In the genomic region with DNA sequence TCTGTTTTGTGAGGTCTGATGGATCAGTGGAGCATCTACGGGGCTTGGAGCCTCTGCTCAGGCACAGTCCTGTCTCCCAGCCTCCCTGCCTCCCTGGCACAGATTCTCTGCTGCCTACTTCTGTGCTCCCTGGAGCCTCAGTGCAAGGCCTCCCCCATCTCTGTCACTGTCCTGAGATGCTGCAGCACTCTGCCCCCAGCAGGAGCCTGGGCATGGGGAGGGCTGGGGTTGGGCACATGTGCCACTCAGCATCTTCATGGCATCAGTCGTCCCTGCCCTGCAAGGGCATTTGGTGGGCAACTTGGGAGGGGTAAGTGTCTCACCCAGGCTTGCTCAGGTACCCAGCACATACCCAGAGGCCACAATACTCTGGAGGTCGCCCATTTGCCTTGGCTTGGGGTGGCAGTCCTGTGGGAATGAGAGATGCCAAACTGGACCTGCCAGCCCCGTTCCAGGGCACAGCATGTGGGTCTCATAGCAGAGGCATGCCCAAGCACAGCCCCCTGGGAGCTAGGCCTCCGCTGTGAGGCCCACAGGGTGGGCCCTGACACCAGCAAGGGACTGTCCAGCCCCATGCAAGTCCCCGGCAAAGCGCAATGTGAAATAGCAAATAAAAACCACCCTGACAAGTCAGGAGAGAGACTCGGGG, we compare ENCODE assay signal across 18 cellular contexts. TPM values are rescaled to one million over a fixed set of nuclear protein-coding genes. Genes with fewer than 3 reads are reported as not detected.
DNase-seq lines count a peak whose midpoint lies in the region; ATAC-seq, FAIRE-seq and TF ChIP-seq lines count a peak whose summit lies in the region.
"Had no signal": no experiment of that assay in that cellular context is flagged by ENCODE, and none has a peak within 500 bp of the region (broad histone marks: within the 10 kb centered on the region; RNA-seq: fewer than 3 reads in every experiment).

No MANE protein-coding gene starts in this region.

- no peak for TF ChIP-seq RAD21 in A549 (conservative IDR thresholded peaks at IDR 0.05 in 1 of 2, IDR thresholded peaks at IDR 0.05 in 1 of 2)

- peaks cover 0 to 10% (median 0%) of the 10 kb centered on the region in 3 experiments for H3K27me3 ChIP-seq in neuronal stem cell (ENCODE audit: control insufficient read depth in 3 of 3, insufficient read depth in 3 of 3, low read depth in 1 of 3, low read length in 3 of 3)
- peaks cover 0 to 63% (median 0%) of the 10 kb centered on the region in 7 donors for H3K27me3 ChIP-seq in spleen (replicated peaks in 1 of 7)
- no peaks in the 10 kb centered on the region for H3K27me3 ChIP-seq in right cardiac atrium (ENCODE audit: control insufficient read depth, insufficient read depth)
- H3K27me3 ChIP-seq: BLaER1 had no signal

- intact Hi-C loops in spleen (cut with DNase I; ENCODE audit: low total_unique reads) (no loop called here), right cardiac atrium (cut with DNase I) (no loop called here)

- DNase-seq in A549 (ENCODE audit: low read depth in 1 of 2, low spot score in 1 of 2) = no peak
- no peak for DNase-seq in WTC11 (ENCODE audit: low spot score)
- no peak for DNase-seq in neuronal stem cell (ENCODE audit: low spot score)
- peak; percentile 59 for DNase-seq in spleen
- no peak for DNase-seq in NCI-H2196 treated with DMSO at 0.1 percent for 48 hours (lab: John Stamatoyannopoulos, UW; ENCODE audit: unreplicated experiment)
- DNase-seq in HCEC 1CT = no peak
- DNase-seq in right cardiac atrium = no peak
- DNase-seq: AML-193; CD4-positive, CD25-positive, alpha-beta regulatory T cell; DMS53; GF-D8; GM23248; H7 had no signal

- H4K8ac ChIP-seq in neuronal stem cell (ENCODE audit: low read depth, low read length) = no peak overlapping the region

- TF ChIP-seq EP300 in A549 (IDR thresholded peaks at IDR 0.05) = no peak

- no peaks in the 10 kb centered on the region for H3K36me3 Mint-ChIP-seq in WTC11
- H3K36me3 Mint-ChIP-seq: CD4-positive, CD25-positive, alpha-beta regulatory T cell; IgD-negative memory B cell had no signal

- H3K4me1 ChIP-seq in A549 = peaks cover 48% of the 10 kb centered on the region
- H3K4me1 ChIP-seq in neuronal stem cell (ENCODE audit: control insufficient read depth in 2 of 2, insufficient read depth in 1 of 2, low read depth in 1 of 2, low read length in 2 of 2) = peaks cover 0 to 2% of the 10 kb centered on the region in 2 donors
- peaks cover 0 to 40% (median 3%) of the 10 kb centered on the region in 6 donors for H3K4me1 ChIP-seq in spleen
- no peaks in the 10 kb centered on the region for H3K4me1 ChIP-seq in right cardiac atrium (ENCODE audit: control insufficient read depth, insufficient read depth, low read length)

- no peak for ATAC-seq in A549
- ATAC-seq in WTC11 = no peak
- no peak for ATAC-seq in HG03095 (IDR thresholded peaks at IDR 0.05; ENCODE audit: unreplicated experiment)
- no peak for ATAC-seq in right cardiac atrium

- peak overlapping the region; percentile 73 for H3K18ac ChIP-seq in neuronal stem cell (ENCODE audit: low read length)

- no peak overlapping the region for H4K91ac ChIP-seq in neuronal stem cell (ENCODE audit: low read depth, low read length, poor library complexity)

- H3K9ac ChIP-seq in neuronal stem cell (ENCODE audit: low read depth, low read length, poor library complexity) = no peak overlapping the region
- H3K9ac ChIP-seq: BLaER1, GM23248 had no signal

- no peak overlapping the region for H2BK5ac ChIP-seq in neuronal stem cell (ENCODE audit: low read length)

- POLR2A ChIA-PET in A549 (lab: Yijun Ruan, JAX) (no interaction called here), WTC11 (lab: Charles Lee) (no interaction called here)

- no peaks in the 10 kb centered on the region for H3K9me3 ChIP-seq in A549
- no peaks in the 10 kb centered on the region for H3K9me3 ChIP-seq in neuronal stem cell (replicated peaks in 1 of 2; ENCODE audit: control insufficient read depth in 2 of 2, insufficient read depth in 1 of 2, low read depth in 1 of 2, low read length in 2 of 2)
- H3K9me3 ChIP-seq in spleen = no peaks in the 10 kb centered on the region
- no peaks in the 10 kb centered on the region for H3K9me3 ChIP-seq in right cardiac atrium (ENCODE audit: control insufficient read depth, low read length)
- H3K9me3 ChIP-seq: BLaER1 had no signal

- H3K36me3 ChIP-seq in neuronal stem cell (replicated peaks in 1 of 2; ENCODE audit: control insufficient read depth in 2 of 2, insufficient read depth in 2 of 2, low read length in 2 of 2) (no peaks in the 10 kb centered on the region), spleen (no peaks in the 10 kb centered on the region)
- H3K36me3 ChIP-seq: BLaER1 had no signal

- no peaks in the 10 kb centered on the region for H3K79me1 ChIP-seq in neuronal stem cell (ENCODE audit: low read depth, low read length)

- no peak overlapping the region for H2AFZ ChIP-seq in neuronal stem cell (ENCODE audit: low read length)
- H2AFZ ChIP-seq: GM23248 had no signal

- no peak for TF ChIP-seq CTCF in A549 (IDR thresholded peaks at IDR 0.05)
- no peak for TF ChIP-seq CTCF in WTC11 (IDR thresholded peaks at IDR 0.05)
- TF ChIP-seq CTCF in spleen (IDR thresholded peaks at IDR 0.05 in 8 of 11, conservative IDR thresholded peaks at IDR 0.05 in 3 of 11) = no peak

- no peak overlapping the region for H2BK120ac ChIP-seq in neuronal stem cell (ENCODE audit: low read depth, low read length)

- no peak for TF ChIP-seq POLR2A in A549 (IDR thresholded peaks at IDR 0.05; ENCODE audit: low read length)
- TF ChIP-seq POLR2A in spleen (IDR thresholded peaks at IDR 0.05) = no peak

- H3K4me3 ChIP-seq in A549 (no peak overlapping the region), neuronal stem cell (ENCODE audit: low read length in 2 of 2) (no peak overlapping the region), spleen (no peak overlapping the region), right cardiac atrium (ENCODE audit: low read length) (no peak overlapping the region)
- H3K4me3 ChIP-seq: BLaER1, GM23248 had no signal

- H3K27me3 Mint-ChIP-seq in WTC11 (ENCODE audit: low read depth) = no peaks in the 10 kb centered on the region
- H3K27me3 Mint-ChIP-seq: CD4-positive, CD25-positive, alpha-beta regulatory T cell had no signal

- H3K4me1 Mint-ChIP-seq in WTC11 = no peaks in the 10 kb centered on the region

- no peak for FAIRE-seq in A549 (lab: Jason Lieb, UNC)
- FAIRE-seq: GM18507 had no signal

- H2AK5ac ChIP-seq in neuronal stem cell (ENCODE audit: low read depth, low read length) = peak overlapping the region; percentile 71

- H3K4me2 ChIP-seq in A549 (no peak overlapping the region), neuronal stem cell (ENCODE audit: insufficient read depth, low read length, poor library complexity, severe bottlenecking) (no peak overlapping the region)
- H3K4me2 ChIP-seq: BLaER1 had no signal

- H2BK12ac ChIP-seq in neuronal stem cell (ENCODE audit: low read length) = no peak overlapping the region

- 90% methylated on average over 6 of the region's 8 CpGs for WGBS in A549 (ENCODE audit: missing lambda C conversion rate)
- no CpG with 5 or more reads among the region's 8 CpGs for WGBS in neuronal stem cell (ENCODE audit: extremely low coverage in 2 of 2, insufficient read length in 2 of 2, insufficient replicate concordance in 1 of 2), 2 donors
- 79 to 91% (median 86%) methylated on average over 5 to 8 of the region's 8 CpGs for WGBS in spleen, 5 donors
- 81% methylated on average over 8 of the region's 8 CpGs for WGBS in right cardiac atrium

- H3K27ac ChIP-seq in A549 (peak overlapping the region; percentile 86 to 87; a peak in 5 of 6 replicates), neuronal stem cell (replicated peaks; ENCODE audit: low read length) (no peak overlapping the region), spleen (no peak overlapping the region), right cardiac atrium (ENCODE audit: low read length) (no peak overlapping the region)
- H3K27ac ChIP-seq: 22Rv1, BLaER1, GM23248 had no signal

- no peak overlapping the region for H3K27ac Mint-ChIP-seq in WTC11
- H3K27ac Mint-ChIP-seq: CD4-positive, CD25-positive, alpha-beta regulatory T cell; IgD-negative memory B cell had no signal

- no peak overlapping the region for H3K4me3 Mint-ChIP-seq in WTC11
- H3K4me3 Mint-ChIP-seq: CD4-positive, CD25-positive, alpha-beta regulatory T cell; IgD-negative memory B cell had no signal

- H3K9me3 Mint-ChIP-seq in WTC11 = no peaks in the 10 kb centered on the region

- H3K14ac ChIP-seq in neuronal stem cell (ENCODE audit: low read length) = peak overlapping the region; percentile 42

- H2BK15ac ChIP-seq in neuronal stem cell (ENCODE audit: low read length) = no peak overlapping the region

- no peak overlapping the region for H3K4ac ChIP-seq in neuronal stem cell (ENCODE audit: low read length)

- peak overlapping the region; percentile 69 for H3K23ac ChIP-seq in neuronal stem cell (ENCODE audit: low read depth, low read length, poor library complexity)

- CTCF ChIA-PET in A549 (lab: Yijun Ruan, JAX) (interaction anchor here (0.6 to 4.6 kb wide), 8 partner anchors 9 to 63 kb away, joined by 3 to 23 read pairs (median 4); no protein-coding TSS in a partner anchor), WTC11 (lab: Charles Lee) (interaction anchor here (1.3 to 1.6 kb wide), 2 partner anchors 58 to 152 kb away, joined by 5 to 9 read pairs; no protein-coding TSS in a partner anchor)

TF ChIP-seq in A549, 52 proteins besides CTCF, POLR2A, EP300 and RAD21 (continues in another document):
- TF ChIP-seq CEBPB (IDR thresholded peaks at IDR 0.05) = no peak

RNA-seq across cellular contexts. Expression of gene PADI3, which starts 28.7 kb away (rescaled TPM):
- polyA plus RNA-seq in A549 (2011; rRNA removed) (2.4 and 2.8 TPM in 2 replicates), A549 (2017; fragmentation: RNase III; extraction: RNeasy Plus Mini Kit Qiagen cat#74134 plus additional on column Dnase treatment) (0.99 to 1.5 TPM (median 1.4 TPM) in 3 replicates), spleen (not detected), right cardiac atrium (not detected)
- polyA plus RNA-seq in A549 (2012; cell fraction: cytosol; rRNA removed) = 1.4 and 1.6 TPM in 2 replicates
- polyA plus RNA-seq in A549 (2012; cell fraction: nucleus; rRNA removed) = 6.7 and 7.0 TPM in 2 replicates
- 3.8 and 4.4 TPM in 2 replicates for polyA minus RNA-seq in A549 (2011; rRNA and poly(A)+ RNA removed)
- total RNA-seq in WTC11 (2021) (0.61 to 2.0 TPM (median 1.9 TPM) in 3 replicates), spleen (not detected), right cardiac atrium (not detected)
- 0.38 TPM for polyA plus RNA-seq in neuronal stem cell (2013, experiment 1 of 2)
- 0.36 TPM for polyA plus RNA-seq in neuronal stem cell (2013, experiment 2 of 2)
- total RNA-seq: CD4-positive, CD25-positive, alpha-beta regulatory T cell; GM23248 had no signal
- polyA plus RNA-seq: CD4-positive, CD25-positive, alpha-beta regulatory T cell; GM23248; IgD-negative memory B cell had no signal

RNA-seq across cellular contexts. Expression of gene PADI4, which starts 30.4 kb away (rescaled TPM):
- polyA plus RNA-seq in A549 (2011; rRNA removed) (not detected in 2 replicates), A549 (2017; fragmentation: RNase III; extraction: RNeasy Plus Mini Kit Qiagen cat#74134 plus additional on column Dnase treatment) (not detected in 3 replicates), spleen (1 to 10 TPM; 5.1 to 8.3 (median 8.3) TPM), right cardiac atrium (0.05 TPM)
- not detected in 2 replicates for polyA plus RNA-seq in A549 (2012; cell fraction: cytosol; rRNA removed)
- not detected in 2 replicates for polyA plus RNA-seq in A549 (2012; cell fraction: nucleus; rRNA removed)
- polyA minus RNA-seq in A549 (2011; rRNA and poly(A)+ RNA removed) = not detected in 2 replicates
- total RNA-seq in WTC11 (2021) (0.26 to 0.39 TPM (median 0.27 TPM) in 3 replicates), spleen (100 to 1,000 TPM in 2 of 7 donors, 10 to 100 TPM in 5; 15.9 to 122 (median 45.0) TPM), right cardiac atrium (under 1 TPM in 2 of 4 donors, not detected in 2; 0.18 to 0.40 TPM)
- not detected for polyA plus RNA-seq in neuronal stem cell (2013, experiment 1 of 2)
- not detected for polyA plus RNA-seq in neuronal stem cell (2013, experiment 2 of 2)
- total RNA-seq: GM23248 had no signal
- polyA plus RNA-seq: GM23248 had no signal

Comparison
In these comparisons a context has a peak if more than half of its experiments do, and no peak if none do; other contexts are left out.
1. H3K27ac ChIP-seq: peak in A549 (2 of 2); none in neuronal stem cell (single experiment), spleen (0 of 8) and right cardiac atrium (single experiment).
2. RNA of gene PADI4, which starts 30.4 kb away (total RNA-seq): 15.9 to 122 TPM in spleen; 0.18 to 0.40 TPM in right cardiac atrium and 0.26 to 0.39 TPM in WTC11; every median in the first group is over 10 times any median in the second.